In the genomic region with DNA sequence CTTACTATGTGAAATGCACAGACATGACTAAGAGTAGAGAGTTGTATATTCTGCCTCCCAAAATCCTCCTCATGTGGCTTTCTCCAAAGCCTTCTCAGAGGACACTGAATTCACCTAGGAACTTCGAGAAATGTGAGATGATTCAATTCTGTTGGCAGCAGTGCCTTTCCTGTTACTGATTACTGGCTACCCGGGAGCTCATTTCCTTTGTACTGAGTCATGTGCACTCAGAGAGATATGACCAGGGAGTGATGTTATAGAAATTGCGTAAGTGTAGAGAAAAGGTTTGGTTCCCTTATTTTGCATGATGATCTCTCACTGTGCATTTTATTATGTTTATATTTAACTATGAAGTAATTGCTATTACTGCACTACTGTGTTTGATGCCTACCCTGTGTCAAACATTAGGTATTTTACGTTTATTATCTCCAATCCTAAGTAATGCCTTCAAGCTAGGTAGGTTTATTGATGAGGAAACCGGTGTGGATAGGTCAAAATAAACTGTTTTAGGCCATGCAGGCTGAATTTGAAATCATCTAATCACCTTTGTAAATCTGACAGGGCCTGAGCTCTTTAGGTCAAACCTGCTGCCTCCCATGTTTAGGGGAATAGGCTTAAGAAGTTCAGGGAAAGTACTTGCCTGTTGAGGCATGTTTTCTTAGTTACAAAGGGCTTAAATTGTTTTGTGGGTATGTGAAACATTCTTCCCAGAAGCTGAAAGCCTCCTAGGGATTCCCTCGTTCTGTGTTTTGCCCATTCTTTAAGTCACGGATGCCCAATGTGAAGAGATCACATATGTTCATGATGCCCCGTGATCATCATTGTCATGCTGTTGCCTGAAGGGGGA, we compare ENCODE assay signal across 1 cellular context.
TF ChIP-seq lines count a peak whose summit lies in the region.

No MANE protein-coding gene starts in this region.

TF ChIP-seq in HepG2, 621 proteins besides CTCF, POLR2A, EP300 and RAD21 (continued from another document and continues in another):
- TF ChIP-seq TFDP1 (CRISPR knock-in tag; IDR thresholded peaks at IDR 0.05; ENCODE audit: borderline replicate concordance) (no peak; the same call in 1 of the 2 replicates), HOMEZ (CRISPR knock-in tag; IDR thresholded peaks at IDR 0.05; ENCODE audit: low read depth) (peak; percentile 93), ZNF510 (CRISPR knock-in tag; IDR thresholded peaks at IDR 0.05; ENCODE audit: low read depth) (no peak), YEATS2 (CRISPR knock-in tag; IDR thresholded peaks at IDR 0.05; ENCODE audit: borderline replicate concordance) (peak; percentile 58; the same call in 1 of the 2 replicates), ZNF235 (CRISPR knock-in tag; IDR thresholded peaks at IDR 0.05; ENCODE audit: borderline replicate concordance) (no peak), NFE2L2 (IDR thresholded peaks at IDR 0.05; ENCODE audit: low read length) (0 out of 2 replicates have a peak, but pooled peaks have one; percentile 4), ZNF839 (CRISPR knock-in tag; IDR thresholded peaks at IDR 0.05; ENCODE audit: borderline replicate concordance) (no peak), THAP11 (CRISPR knock-in tag; IDR thresholded peaks at IDR 0.05) (peak; percentile 35; the same call in 1 of the 2 replicates), MEF2D (CRISPR knock-in tag; IDR thresholded peaks at IDR 0.05) (no peak), ZNF574 (CRISPR knock-in tag; IDR thresholded peaks at IDR 0.05) (no peak), ZNF652 (CRISPR knock-in tag; IDR thresholded peaks at IDR 0.05; ENCODE audit: borderline replicate concordance, low read depth) (no peak), CENPX (CRISPR knock-in tag; IDR thresholded peaks at IDR 0.05) (no peak), PAWR (CRISPR knock-in tag; IDR thresholded peaks at IDR 0.05; ENCODE audit: borderline replicate concordance) (no peak), ZNF550 (CRISPR knock-in tag; IDR thresholded peaks at IDR 0.05; ENCODE audit: borderline replicate concordance) (no peak), EED (CRISPR knock-in tag; IDR thresholded peaks at IDR 0.05) (no peak), SNAI1 (CRISPR knock-in tag; IDR thresholded peaks at IDR 0.05; ENCODE audit: borderline replicate concordance) (no peak), NFIC (IDR thresholded peaks at IDR 0.05; ENCODE audit: low read length) (peak; percentile 74; the same call in 1 of the 2 replicates), ZBTB37 (CRISPR knock-in tag; IDR thresholded peaks at IDR 0.05) (no peak), ZNF121 (CRISPR knock-in tag; IDR thresholded peaks at IDR 0.05) (no peak), KLF16 (CRISPR knock-in tag; IDR thresholded peaks at IDR 0.05) (0 out of 4 replicates have a peak, but pooled peaks of 1 of the 2 experiments have one; percentile 36), RXRA (CRISPR knock-in tag; IDR thresholded peaks at IDR 0.05) (no peak), ZNF567 (CRISPR knock-in tag; IDR thresholded peaks at IDR 0.05; ENCODE audit: borderline replicate concordance) (no peak), KLF6 (CRISPR knock-in tag; IDR thresholded peaks at IDR 0.05) (no peak)
- TF ChIP-seq, protein P1, sequence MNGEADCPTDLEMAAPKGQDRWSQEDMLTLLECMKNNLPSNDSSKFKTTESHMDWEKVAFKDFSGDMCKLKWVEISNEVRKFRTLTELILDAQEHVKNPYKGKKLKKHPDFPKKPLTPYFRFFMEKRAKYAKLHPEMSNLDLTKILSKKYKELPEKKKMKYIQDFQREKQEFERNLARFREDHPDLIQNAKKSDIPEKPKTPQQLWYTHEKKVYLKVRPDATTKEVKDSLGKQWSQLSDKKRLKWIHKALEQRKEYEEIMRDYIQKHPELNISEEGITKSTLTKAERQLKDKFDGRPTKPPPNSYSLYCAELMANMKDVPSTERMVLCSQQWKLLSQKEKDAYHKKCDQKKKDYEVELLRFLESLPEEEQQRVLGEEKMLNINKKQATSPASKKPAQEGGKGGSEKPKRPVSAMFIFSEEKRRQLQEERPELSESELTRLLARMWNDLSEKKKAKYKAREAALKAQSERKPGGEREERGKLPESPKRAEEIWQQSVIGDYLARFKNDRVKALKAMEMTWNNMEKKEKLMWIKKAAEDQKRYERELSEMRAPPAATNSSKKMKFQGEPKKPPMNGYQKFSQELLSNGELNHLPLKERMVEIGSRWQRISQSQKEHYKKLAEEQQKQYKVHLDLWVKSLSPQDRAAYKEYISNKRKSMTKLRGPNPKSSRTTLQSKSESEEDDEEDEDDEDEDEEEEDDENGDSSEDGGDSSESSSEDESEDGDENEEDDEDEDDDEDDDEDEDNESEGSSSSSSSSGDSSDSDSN (CRISPR knock-in tag; IDR thresholded peaks at IDR 0.05) = no peak
- TF ChIP-seq, protein P2, sequence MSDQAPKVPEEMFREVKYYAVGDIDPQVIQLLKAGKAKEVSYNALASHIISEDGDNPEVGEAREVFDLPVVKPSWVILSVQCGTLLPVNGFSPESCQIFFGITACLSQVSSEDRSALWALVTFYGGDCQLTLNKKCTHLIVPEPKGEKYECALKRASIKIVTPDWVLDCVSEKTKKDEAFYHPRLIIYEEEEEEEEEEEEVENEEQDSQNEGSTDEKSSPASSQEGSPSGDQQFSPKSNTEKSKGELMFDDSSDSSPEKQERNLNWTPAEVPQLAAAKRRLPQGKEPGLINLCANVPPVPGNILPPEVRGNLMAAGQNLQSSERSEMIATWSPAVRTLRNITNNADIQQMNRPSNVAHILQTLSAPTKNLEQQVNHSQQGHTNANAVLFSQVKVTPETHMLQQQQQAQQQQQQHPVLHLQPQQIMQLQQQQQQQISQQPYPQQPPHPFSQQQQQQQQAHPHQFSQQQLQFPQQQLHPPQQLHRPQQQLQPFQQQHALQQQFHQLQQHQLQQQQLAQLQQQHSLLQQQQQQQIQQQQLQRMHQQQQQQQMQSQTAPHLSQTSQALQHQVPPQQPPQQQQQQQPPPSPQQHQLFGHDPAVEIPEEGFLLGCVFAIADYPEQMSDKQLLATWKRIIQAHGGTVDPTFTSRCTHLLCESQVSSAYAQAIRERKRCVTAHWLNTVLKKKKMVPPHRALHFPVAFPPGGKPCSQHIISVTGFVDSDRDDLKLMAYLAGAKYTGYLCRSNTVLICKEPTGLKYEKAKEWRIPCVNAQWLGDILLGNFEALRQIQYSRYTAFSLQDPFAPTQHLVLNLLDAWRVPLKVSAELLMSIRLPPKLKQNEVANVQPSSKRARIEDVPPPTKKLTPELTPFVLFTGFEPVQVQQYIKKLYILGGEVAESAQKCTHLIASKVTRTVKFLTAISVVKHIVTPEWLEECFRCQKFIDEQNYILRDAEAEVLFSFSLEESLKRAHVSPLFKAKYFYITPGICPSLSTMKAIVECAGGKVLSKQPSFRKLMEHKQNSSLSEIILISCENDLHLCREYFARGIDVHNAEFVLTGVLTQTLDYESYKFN (CRISPR knock-in tag; conservative IDR thresholded peaks at IDR 0.05) = no peak
- TF ChIP-seq, protein P3, sequence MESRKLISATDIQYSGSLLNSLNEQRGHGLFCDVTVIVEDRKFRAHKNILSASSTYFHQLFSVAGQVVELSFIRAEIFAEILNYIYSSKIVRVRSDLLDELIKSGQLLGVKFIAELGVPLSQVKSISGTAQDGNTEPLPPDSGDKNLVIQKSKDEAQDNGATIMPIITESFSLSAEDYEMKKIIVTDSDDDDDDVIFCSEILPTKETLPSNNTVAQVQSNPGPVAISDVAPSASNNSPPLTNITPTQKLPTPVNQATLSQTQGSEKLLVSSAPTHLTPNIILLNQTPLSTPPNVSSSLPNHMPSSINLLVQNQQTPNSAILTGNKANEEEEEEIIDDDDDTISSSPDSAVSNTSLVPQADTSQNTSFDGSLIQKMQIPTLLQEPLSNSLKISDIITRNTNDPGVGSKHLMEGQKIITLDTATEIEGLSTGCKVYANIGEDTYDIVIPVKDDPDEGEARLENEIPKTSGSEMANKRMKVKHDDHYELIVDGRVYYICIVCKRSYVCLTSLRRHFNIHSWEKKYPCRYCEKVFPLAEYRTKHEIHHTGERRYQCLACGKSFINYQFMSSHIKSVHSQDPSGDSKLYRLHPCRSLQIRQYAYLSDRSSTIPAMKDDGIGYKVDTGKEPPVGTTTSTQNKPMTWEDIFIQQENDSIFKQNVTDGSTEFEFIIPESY (CRISPR knock-in tag; IDR thresholded peaks at IDR 0.05) = no peak
- TF ChIP-seq, protein P4, sequence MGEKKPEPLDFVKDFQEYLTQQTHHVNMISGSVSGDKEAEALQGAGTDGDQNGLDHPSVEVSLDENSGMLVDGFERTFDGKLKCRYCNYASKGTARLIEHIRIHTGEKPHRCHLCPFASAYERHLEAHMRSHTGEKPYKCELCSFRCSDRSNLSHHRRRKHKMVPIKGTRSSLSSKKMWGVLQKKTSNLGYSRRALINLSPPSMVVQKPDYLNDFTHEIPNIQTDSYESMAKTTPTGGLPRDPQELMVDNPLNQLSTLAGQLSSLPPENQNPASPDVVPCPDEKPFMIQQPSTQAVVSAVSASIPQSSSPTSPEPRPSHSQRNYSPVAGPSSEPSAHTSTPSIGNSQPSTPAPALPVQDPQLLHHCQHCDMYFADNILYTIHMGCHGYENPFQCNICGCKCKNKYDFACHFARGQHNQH (CRISPR knock-in tag; IDR thresholded peaks at IDR 0.05) = 0 out of 2 replicates have a peak, but pooled peaks have one; percentile 32
- TF ChIP-seq, protein P5, sequence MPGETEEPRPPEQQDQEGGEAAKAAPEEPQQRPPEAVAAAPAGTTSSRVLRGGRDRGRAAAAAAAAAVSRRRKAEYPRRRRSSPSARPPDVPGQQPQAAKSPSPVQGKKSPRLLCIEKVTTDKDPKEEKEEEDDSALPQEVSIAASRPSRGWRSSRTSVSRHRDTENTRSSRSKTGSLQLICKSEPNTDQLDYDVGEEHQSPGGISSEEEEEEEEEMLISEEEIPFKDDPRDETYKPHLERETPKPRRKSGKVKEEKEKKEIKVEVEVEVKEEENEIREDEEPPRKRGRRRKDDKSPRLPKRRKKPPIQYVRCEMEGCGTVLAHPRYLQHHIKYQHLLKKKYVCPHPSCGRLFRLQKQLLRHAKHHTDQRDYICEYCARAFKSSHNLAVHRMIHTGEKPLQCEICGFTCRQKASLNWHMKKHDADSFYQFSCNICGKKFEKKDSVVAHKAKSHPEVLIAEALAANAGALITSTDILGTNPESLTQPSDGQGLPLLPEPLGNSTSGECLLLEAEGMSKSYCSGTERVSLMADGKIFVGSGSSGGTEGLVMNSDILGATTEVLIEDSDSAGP (CRISPR knock-in tag; IDR thresholded peaks at IDR 0.05; ENCODE audit: borderline replicate concordance) = no peak
- TF ChIP-seq, protein P6, sequence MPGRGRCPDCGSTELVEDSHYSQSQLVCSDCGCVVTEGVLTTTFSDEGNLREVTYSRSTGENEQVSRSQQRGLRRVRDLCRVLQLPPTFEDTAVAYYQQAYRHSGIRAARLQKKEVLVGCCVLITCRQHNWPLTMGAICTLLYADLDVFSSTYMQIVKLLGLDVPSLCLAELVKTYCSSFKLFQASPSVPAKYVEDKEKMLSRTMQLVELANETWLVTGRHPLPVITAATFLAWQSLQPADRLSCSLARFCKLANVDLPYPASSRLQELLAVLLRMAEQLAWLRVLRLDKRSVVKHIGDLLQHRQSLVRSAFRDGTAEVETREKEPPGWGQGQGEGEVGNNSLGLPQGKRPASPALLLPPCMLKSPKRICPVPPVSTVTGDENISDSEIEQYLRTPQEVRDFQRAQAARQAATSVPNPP (CRISPR knock-in tag; IDR thresholded peaks at IDR 0.05) = no peak
- TF ChIP-seq, protein P7, sequence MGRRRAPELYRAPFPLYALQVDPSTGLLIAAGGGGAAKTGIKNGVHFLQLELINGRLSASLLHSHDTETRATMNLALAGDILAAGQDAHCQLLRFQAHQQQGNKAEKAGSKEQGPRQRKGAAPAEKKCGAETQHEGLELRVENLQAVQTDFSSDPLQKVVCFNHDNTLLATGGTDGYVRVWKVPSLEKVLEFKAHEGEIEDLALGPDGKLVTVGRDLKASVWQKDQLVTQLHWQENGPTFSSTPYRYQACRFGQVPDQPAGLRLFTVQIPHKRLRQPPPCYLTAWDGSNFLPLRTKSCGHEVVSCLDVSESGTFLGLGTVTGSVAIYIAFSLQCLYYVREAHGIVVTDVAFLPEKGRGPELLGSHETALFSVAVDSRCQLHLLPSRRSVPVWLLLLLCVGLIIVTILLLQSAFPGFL (CRISPR knock-in tag; IDR thresholded peaks at IDR 0.05) = no peak
